Comparison of ENCODE assay signal across 1 cellular context in the genomic region with DNA sequence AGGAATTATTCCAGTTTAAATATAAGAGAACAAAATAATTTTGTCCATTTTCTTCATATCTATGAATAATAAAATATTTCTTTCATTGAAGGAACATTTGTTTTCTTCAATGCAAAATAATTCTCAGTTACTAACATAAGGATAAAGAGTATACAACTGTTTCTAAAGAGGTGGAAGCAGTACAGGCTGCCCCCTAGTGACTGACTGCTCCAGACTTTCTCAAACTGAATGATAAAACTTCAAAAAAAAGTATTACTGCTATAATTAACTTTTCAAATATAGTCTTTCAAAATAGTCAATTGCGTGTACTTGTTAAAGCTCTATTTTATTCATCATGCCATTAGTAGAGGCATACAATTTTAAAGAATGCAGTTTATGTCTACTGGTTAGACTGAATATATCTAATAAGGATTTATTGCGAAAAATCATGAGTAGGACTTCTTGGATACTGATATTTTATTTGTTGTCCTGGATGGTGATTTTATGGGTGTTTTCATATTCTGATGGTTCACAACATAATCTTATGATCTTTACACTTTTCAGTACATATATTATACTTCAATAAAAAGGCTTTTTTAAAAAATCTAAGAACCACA.
TF ChIP-seq lines count a peak whose summit lies in the region.

No MANE protein-coding gene starts in this region.

TF ChIP-seq in SK-N-SH, 30 proteins besides CTCF, POLR2A, EP300 and RAD21:
- peak; percentile 44; the same call in 1 of the 2 replicates for TF ChIP-seq SMC3 (IDR thresholded peaks at IDR 0.05; ENCODE audit: low read depth, low read length)
- TF ChIP-seq TEAD4 (IDR thresholded peaks at IDR 0.05; ENCODE audit: borderline replicate concordance, insufficient read depth): no peak
